Comparison of ENCODE assay signal across 37 cellular contexts in genomic region chr3:61714225-61714624, GRCh38.
A peak's percentile ranks its signal among the peaks of the same experiment; 100 is the strongest.
DNase-seq lines count a peak whose midpoint lies in the region; ATAC-seq, FAIRE-seq and TF ChIP-seq lines count a peak whose summit lies in the region.
"Had no signal": no experiment of that assay in that cellular context is flagged by ENCODE, and none has a peak within 500 bp of the region (broad histone marks: within the 10 kb centered on the region; RNA-seq: fewer than 3 reads in every experiment).

No MANE protein-coding gene starts in this region.

- dilution Hi-C loops in IMR-90 (cut with HindIII; ENCODE audit: low sequenced_read_pairs, unreplicated experiment) = no loop called here

- no peak for TF ChIP-seq CTCF in HEK293 (tag by site-specific recombination; IDR thresholded peaks at IDR 0.05)
- no peak for TF ChIP-seq CTCF in IMR-90 (conservative IDR thresholded peaks at IDR 0.05; ENCODE audit: low read depth, low read length)
- TF ChIP-seq CTCF in WTC11 (IDR thresholded peaks at IDR 0.05) = no peak
- no peak for TF ChIP-seq CTCF in H1 (IDR thresholded peaks at IDR 0.05; ENCODE audit: control extremely low read depth in 1 of 3, insufficient read depth in 1 of 3, low read depth in 1 of 3, low read length in 3 of 3)

- no peak overlapping the region for H2AK9ac ChIP-seq in IMR-90 (replicated peaks; ENCODE audit: low read depth, low read length, poor library complexity)

- peaks cover 17% of the 10 kb centered on the region for H3K9me3 Mint-ChIP-seq in WTC11
- peaks cover 4% of the 10 kb centered on the region for H3K9me3 Mint-ChIP-seq in activated T-helper 1 cell treated with anti-CD3 and anti-CD28 coated beads, Interleukin-12 subunit alpha, Interleukin-12 subunit beta, Interleukin-2, Interleukin-4 antibody, amounts not matched to agents 30 ng/mL and 10 ng/mL and 1 ng/mL, durations not matched to agents 14 hours and 24 hours and 36 hours
- H3K9me3 Mint-ChIP-seq in activated naive CD8-positive, alpha-beta T cell treated with anti-CD3 and anti-CD28 coated beads, Interleukin-2, amount 50 U/mL, for 24 hours = peaks cover 6% of the 10 kb centered on the region

- H3K79me1 ChIP-seq in IMR-90 (ENCODE audit: low read depth in 1 of 2, low read length in 2 of 2) (peaks cover 16 to 47% of the 10 kb centered on the region in 2 experiments), H1 (ENCODE audit: low read depth, low read length) (no peaks in the 10 kb centered on the region; the same call in 1 of the 2 replicates)

- H3K14ac ChIP-seq in IMR-90 (replicated peaks; ENCODE audit: low read depth, low read length) = 0 out of 2 replicates have a peak overlapping the region, but pooled peaks have one; percentile 21
- H3K14ac ChIP-seq in H1 (ENCODE audit: insufficient read length) = no peak overlapping the region

- H3K9ac ChIP-seq in IMR-90 (ENCODE audit: low read depth, low read length) = no peak overlapping the region
- H3K9ac ChIP-seq in H1 (replicated peaks in 1 of 4; ENCODE audit: extremely low read depth in 1 of 4, low read depth in 3 of 4, low read length in 3 of 4) = no peak overlapping the region
- no peak overlapping the region for H3K9ac ChIP-seq in Karpas-422 (ENCODE audit: low read length)
- H3K9ac ChIP-seq: BLaER1; BLaER1 treated with 17β-estradiol and CSF1 and Interleukin-3, amounts not matched to agents 10 nM and 100 nM had no signal

- no peak for TF ChIP-seq EP300 in H1 (IDR thresholded peaks at IDR 0.05; ENCODE audit: borderline replicate concordance in 1 of 2, low read depth in 2 of 2, low read length in 2 of 2)

- H2AK5ac ChIP-seq in IMR-90 (ENCODE audit: low read depth, low read length) = no peak overlapping the region
- no peak overlapping the region for H2AK5ac ChIP-seq in H1 (ENCODE audit: low read depth, low read length)

- TF ChIP-seq POLR2A in IMR-90 (IDR thresholded peaks at IDR 0.05; ENCODE audit: low read depth, low read length) = no peak
- no peak for TF ChIP-seq POLR2A in H1 (IDR thresholded peaks at IDR 0.05; ENCODE audit: control extremely low read depth in 1 of 2, low read depth in 2 of 2, low read length in 2 of 2)

- POLR2A ChIA-PET in HEK293 (lab: Yijun Ruan, JAX) (no interaction called here), IMR-90 (lab: Charles Lee; ENCODE audit: unreplicated experiment) (no interaction called here), WTC11 (lab: Charles Lee) (interaction anchor here (1.0 kb wide), 1 partner anchor 9 kb away, joined by 3 read pairs; no protein-coding TSS in a partner anchor), H1 (lab: Charles Lee; ENCODE audit: partially characterized antibody) (no interaction called here)

- intact Hi-C loops in IMR-90 (cut with micrococcal nuclease) = no loop called here
- intact Hi-C loops in activated T-helper 1 cell treated with anti-CD3 and anti-CD28 coated beads, Interleukin-12 subunit alpha, Interleukin-12 subunit beta, Interleukin-2, Interleukin-4 antibody, amounts not matched to agents 30 ng/mL and 10 ng/mL and 1 ng/mL, durations not matched to agents 14 hours and 24 hours and 36 hours (cut with micrococcal nuclease) = no loop called here

- H4K8ac ChIP-seq in IMR-90 (ENCODE audit: low read depth in 2 of 2, low read length in 2 of 2) = no peak overlapping the region
- H4K8ac ChIP-seq in H1 (ENCODE audit: extremely low read depth, insufficient read depth, low read length) = no peak overlapping the region

- H3K23me2 ChIP-seq in H1 (ENCODE audit: low read depth, low read length) = no peaks in the 10 kb centered on the region

- H3K36me3 Mint-ChIP-seq in WTC11 = peaks cover 11% of the 10 kb centered on the region
- no peaks in the 10 kb centered on the region for H3K36me3 Mint-ChIP-seq in activated T-helper 1 cell treated with anti-CD3 and anti-CD28 coated beads, Interleukin-12 subunit alpha, Interleukin-12 subunit beta, Interleukin-2, Interleukin-4 antibody, amounts not matched to agents 30 ng/mL and 10 ng/mL and 1 ng/mL, durations not matched to agents 14 hours and 24 hours and 36 hours (ENCODE audit: low read depth)
- no peaks in the 10 kb centered on the region for H3K36me3 Mint-ChIP-seq in activated naive CD8-positive, alpha-beta T cell treated with anti-CD3 and anti-CD28 coated beads, Interleukin-2, amount 50 U/mL, for 24 hours (ENCODE audit: low read depth)
- H3K36me3 Mint-ChIP-seq: CD14-positive monocyte; CD4-positive, alpha-beta memory T cell; CD4-positive, CD25-positive, alpha-beta regulatory T cell; CD8-positive, alpha-beta memory T cell; CD8-positive, alpha-beta T cell had no signal

- H3K27me3 ChIP-seq in IMR-90 (ENCODE audit: control insufficient read depth, insufficient read depth, low read length) = no peaks in the 10 kb centered on the region
- no peaks in the 10 kb centered on the region for H3K27me3 ChIP-seq in H1 (replicated peaks in 1 of 4; ENCODE audit: control insufficient read depth in 3 of 4, extremely low read depth in 1 of 4, insufficient read depth in 3 of 4, low read length in 3 of 4)
- no peaks in the 10 kb centered on the region for H3K27me3 ChIP-seq in Karpas-422 (ENCODE audit: low read length)
- H3K27me3 ChIP-seq: BLaER1; BLaER1 treated with 17β-estradiol and CSF1 and Interleukin-3, amounts not matched to agents 10 nM and 100 nM had no signal

- BruUV-seq in IMR-90 (replicated peaks; lab: Mats Ljungman, UMichigan) = no TSS peak

- no peak overlapping the region for H4K91ac ChIP-seq in IMR-90 (ENCODE audit: insufficient read depth, low read depth, low read length)
- peak overlapping the region; percentile 5 for H4K91ac ChIP-seq in H1 (replicated peaks; ENCODE audit: insufficient read length, low read length)

- no peak overlapping the region for H3K56ac ChIP-seq in IMR-90 (ENCODE audit: extremely low read depth, insufficient read depth, low read length)
- H3K56ac ChIP-seq in H1 (replicated peaks; ENCODE audit: insufficient read length, low read depth, low read length) = no peak overlapping the region

- H2BK15ac ChIP-seq in IMR-90 (ENCODE audit: low read depth, low read length) (no peak overlapping the region), H1 (ENCODE audit: low read length) (no peak overlapping the region)

- 0 out of 2 replicates have a peak, but pooled peaks cover 5% of the 10 kb centered on the region for H3K9me1 ChIP-seq in IMR-90 (ENCODE audit: insufficient read depth, low read length)

- H3K23ac ChIP-seq in IMR-90 (ENCODE audit: low read depth, low read length) = no peak overlapping the region
- no peak overlapping the region for H3K23ac ChIP-seq in H1 (ENCODE audit: insufficient read length)

- H2BK20ac ChIP-seq in IMR-90 (ENCODE audit: low read depth, low read length) = no peak overlapping the region
- H2BK20ac ChIP-seq in H1 (ENCODE audit: low read length) = 0 out of 2 replicates have a peak overlapping the region, but pooled peaks have one; percentile 83

- no peaks in the 10 kb centered on the region for H3K27me3 Mint-ChIP-seq in WTC11 (ENCODE audit: low read depth)
- no peaks in the 10 kb centered on the region for H3K27me3 Mint-ChIP-seq in activated T-helper 1 cell treated with anti-CD3 and anti-CD28 coated beads, Interleukin-12 subunit alpha, Interleukin-12 subunit beta, Interleukin-2, Interleukin-4 antibody, amounts not matched to agents 30 ng/mL and 10 ng/mL and 1 ng/mL, durations not matched to agents 14 hours and 24 hours and 36 hours (ENCODE audit: insufficient read depth)
- no peaks in the 10 kb centered on the region for H3K27me3 Mint-ChIP-seq in activated naive CD8-positive, alpha-beta T cell treated with anti-CD3 and anti-CD28 coated beads, Interleukin-2, amount 50 U/mL, for 24 hours
- H3K27me3 Mint-ChIP-seq: B cell; CD4-positive, alpha-beta memory T cell; CD4-positive, alpha-beta T cell; CD4-positive, CD25-positive, alpha-beta regulatory T cell; CD8-positive, alpha-beta memory T cell had no signal

- H2BK5ac ChIP-seq in IMR-90 (ENCODE audit: low read depth, low read length, poor library complexity, severe bottlenecking) (no peak overlapping the region), H1 (ENCODE audit: low read depth, low read length) (peak overlapping the region; percentile 76; the same call in 1 of the 2 replicates)

- H4K20me1 ChIP-seq in IMR-90 (ENCODE audit: insufficient read depth, low read length) (peaks cover 15% of the 10 kb centered on the region), H1 (replicated peaks in 1 of 2; ENCODE audit: control insufficient read depth in 1 of 2, insufficient read depth in 2 of 2, low read length in 2 of 2) (peaks cover 2 to 3% of the 10 kb centered on the region in 2 experiments), Karpas-422 (ENCODE audit: insufficient read depth, low read depth, low read length) (no peaks in the 10 kb centered on the region)
- H4K20me1 ChIP-seq: BLaER1 had no signal

- CTCF ChIA-PET in HEK293 (lab: Yijun Ruan, JAX) = no interaction called here
- CTCF ChIA-PET in IMR-90 (lab: Yijun Ruan, JAX) = no interaction called here
- CTCF ChIA-PET in WTC11 (lab: Charles Lee) = no interaction called here
- CTCF ChIA-PET in H1 (lab: Charles Lee; ENCODE audit: partially characterized antibody) = interaction anchor here (1.3 to 1.6 kb wide), 3 partner anchors 14 to 140 kb away, joined by 3 to 6 read pairs (median 3); no protein-coding TSS in a partner anchor

- no peak overlapping the region for H3K4me2 ChIP-seq in IMR-90 (ENCODE audit: low read depth, low read length)
- no peak overlapping the region for H3K4me2 ChIP-seq in H1 (ENCODE audit: insufficient read depth in 1 of 2, low read depth in 2 of 2, low read length in 2 of 2)
- no peak overlapping the region for H3K4me2 ChIP-seq in Karpas-422 (ENCODE audit: low read depth, low read length, poor library complexity, severe bottlenecking)
- H3K4me2 ChIP-seq: A549; BLaER1; BLaER1 treated with 17β-estradiol and CSF1 and Interleukin-3, amounts not matched to agents 10 nM and 100 nM had no signal

- H3K79me2 ChIP-seq in H1 (ENCODE audit: control insufficient read depth in 1 of 2, insufficient read depth in 2 of 2, low read length in 2 of 2) (peaks cover 6 to 97% of the 10 kb centered on the region in 2 experiments; a peak in 3 of 4 replicates), Karpas-422 (ENCODE audit: low read length) (no peaks in the 10 kb centered on the region)

- no peaks in the 10 kb centered on the region for H3K9me2 ChIP-seq in Karpas-422 (replicated peaks; ENCODE audit: insufficient read depth, low read length)

- TF ChIP-seq RAD21 in IMR-90 (IDR thresholded peaks at IDR 0.05; ENCODE audit: low read length) (no peak), H1 (IDR thresholded peaks at IDR 0.05 in 1 of 2, conservative IDR thresholded peaks at IDR 0.05 in 1 of 2; ENCODE audit: low read depth in 2 of 2, low read length in 2 of 2) (no peak)

- H3K27ac ChIP-seq in HEK293 (ENCODE audit: extremely low read depth, low read depth, low read length) = no peak overlapping the region
- H3K27ac ChIP-seq in IMR-90 (ENCODE audit: insufficient read depth, low read length) = no peak overlapping the region
- H3K27ac ChIP-seq in H1 (ENCODE audit: low read depth, low read length) = no peak overlapping the region
- no peak overlapping the region for H3K27ac ChIP-seq in Karpas-422 (ENCODE audit: low read length)
- H3K27ac ChIP-seq: 22Rv1; A549; BLaER1; BLaER1 treated with 17β-estradiol and CSF1 and Interleukin-3, amounts not matched to agents 10 nM and 100 nM; C4-2B had no signal

- H2BK120ac ChIP-seq in IMR-90 (ENCODE audit: low read depth, low read length) (no peak overlapping the region), H1 (replicated peaks; ENCODE audit: low read depth, low read length) (peak overlapping the region; percentile 69)

- H3K4me1 Mint-ChIP-seq in WTC11 = peaks cover 73% of the 10 kb centered on the region
- no peaks in the 10 kb centered on the region for H3K4me1 Mint-ChIP-seq in activated T-helper 1 cell treated with anti-CD3 and anti-CD28 coated beads, Interleukin-12 subunit alpha, Interleukin-12 subunit beta, Interleukin-2, Interleukin-4 antibody, amounts not matched to agents 30 ng/mL and 10 ng/mL and 1 ng/mL, durations not matched to agents 14 hours and 24 hours and 36 hours (ENCODE audit: low read depth)
- no peaks in the 10 kb centered on the region for H3K4me1 Mint-ChIP-seq in activated naive CD8-positive, alpha-beta T cell treated with anti-CD3 and anti-CD28 coated beads, Interleukin-2, amount 50 U/mL, for 24 hours
- H3K4me1 Mint-ChIP-seq: B cell; CD14-positive monocyte; CD4-positive, alpha-beta memory T cell; CD4-positive, CD25-positive, alpha-beta regulatory T cell; CD8-positive, alpha-beta memory T cell had no signal

- H2BK12ac ChIP-seq in H1 (ENCODE audit: low read depth, low read length) = no peak overlapping the region

- H3K36me3 ChIP-seq in HEK293 (ENCODE audit: control insufficient read depth in 2 of 2, insufficient read depth in 1 of 2, low read length in 2 of 2) = no peaks in the 10 kb centered on the region
- no peaks in the 10 kb centered on the region for H3K36me3 ChIP-seq in IMR-90 (ENCODE audit: control insufficient read depth, insufficient read depth, low read length)
- no peaks in the 10 kb centered on the region for H3K36me3 ChIP-seq in H1 (ENCODE audit: control insufficient read depth in 2 of 4, insufficient read depth in 4 of 4, low read length in 3 of 4)
- no peaks in the 10 kb centered on the region for H3K36me3 ChIP-seq in Karpas-422 (ENCODE audit: insufficient read depth, low read length)
- H3K36me3 ChIP-seq: BE2C; BLaER1; BLaER1 treated with 17β-estradiol and CSF1 and Interleukin-3, amounts not matched to agents 10 nM and 100 nM had no signal

- no peaks in the 10 kb centered on the region; the same call in 1 of the 2 replicates for H3K4me1 ChIP-seq in HEK293 (ENCODE audit: control insufficient read depth, insufficient read depth, low read length)
- no peaks in the 10 kb centered on the region for H3K4me1 ChIP-seq in IMR-90 (ENCODE audit: control insufficient read depth, insufficient read depth, low read length)
- peaks cover 3 to 14% (median 7%) of the 10 kb centered on the region in 4 experiments; a peak in 6 of 7 replicates for H3K4me1 ChIP-seq in H1 (replicated peaks in 1 of 4; ENCODE audit: control insufficient read depth in 3 of 4, insufficient read depth in 4 of 4, low read length in 3 of 4)
- H3K4me1 ChIP-seq in Karpas-422 (ENCODE audit: low read length) = no peaks in the 10 kb centered on the region
- H3K4me1 ChIP-seq: A549, BE2C, BLaER1 had no signal

- H3K4ac ChIP-seq in IMR-90 (ENCODE audit: low read depth, low read length) = no peak overlapping the region
- no peak overlapping the region for H3K4ac ChIP-seq in H1 (replicated peaks; ENCODE audit: insufficient read length, low read depth, low read length)

- peak overlapping the region; percentile 62; the same call in 1 of the 2 replicates for H3K27ac Mint-ChIP-seq in WTC11
- H3K27ac Mint-ChIP-seq in activated T-helper 1 cell treated with anti-CD3 and anti-CD28 coated beads, Interleukin-12 subunit alpha, Interleukin-12 subunit beta, Interleukin-2, Interleukin-4 antibody, amounts not matched to agents 30 ng/mL and 10 ng/mL and 1 ng/mL, durations not matched to agents 14 hours and 24 hours and 36 hours = no peak overlapping the region
- no peak overlapping the region for H3K27ac Mint-ChIP-seq in activated naive CD8-positive, alpha-beta T cell treated with anti-CD3 and anti-CD28 coated beads, Interleukin-2, amount 50 U/mL, for 24 hours
- H3K27ac Mint-ChIP-seq: B cell; CD14-positive monocyte; CD4-positive, alpha-beta memory T cell; CD4-positive, alpha-beta T cell; CD4-positive, CD25-positive, alpha-beta regulatory T cell; CD8-positive, alpha-beta memory T cell; CD8-positive, alpha-beta T cell had no signal

- no peak overlapping the region for H3K4me3 Mint-ChIP-seq in WTC11
- H3K4me3 Mint-ChIP-seq in activated T-helper 1 cell treated with anti-CD3 and anti-CD28 coated beads, Interleukin-12 subunit alpha, Interleukin-12 subunit beta, Interleukin-2, Interleukin-4 antibody, amounts not matched to agents 30 ng/mL and 10 ng/mL and 1 ng/mL, durations not matched to agents 14 hours and 24 hours and 36 hours = no peak overlapping the region
- no peak overlapping the region for H3K4me3 Mint-ChIP-seq in activated naive CD8-positive, alpha-beta T cell treated with anti-CD3 and anti-CD28 coated beads, Interleukin-2, amount 50 U/mL, for 24 hours
- H3K4me3 Mint-ChIP-seq: B cell; CD14-positive monocyte; CD4-positive, alpha-beta memory T cell; CD4-positive, alpha-beta T cell; CD4-positive, CD25-positive, alpha-beta regulatory T cell; CD8-positive, alpha-beta memory T cell; CD8-positive, alpha-beta T cell had no signal

- no peaks in the 10 kb centered on the region for H3K9me3 ChIP-seq in HEK293 (ENCODE audit: control insufficient read depth, insufficient read depth, low read depth, low read length)
- H3K9me3 ChIP-seq in IMR-90 (ENCODE audit: control insufficient read depth, insufficient read depth, low read length) = no peaks in the 10 kb centered on the region
- no peaks in the 10 kb centered on the region for H3K9me3 ChIP-seq in H1 (ENCODE audit: insufficient read depth in 2 of 2, low read depth in 1 of 2, low read length in 1 of 2)
- H3K9me3 ChIP-seq in Karpas-422 (ENCODE audit: low read length) = no peaks in the 10 kb centered on the region
- H3K9me3 ChIP-seq: A549, Caco-2 had no signal

- FAIRE-seq in H1 (lab: Jason Lieb, UNC) = no peak
- FAIRE-seq: A204.1, A549, D721Med had no signal

- H4K5ac ChIP-seq in IMR-90 (ENCODE audit: low read depth, low read length) (no peak overlapping the region), H1 (ENCODE audit: insufficient read length, low read depth, low read length) (no peak overlapping the region)

- H2AFZ ChIP-seq in IMR-90 (replicated peaks; ENCODE audit: low read length, poor library complexity) = no peak overlapping the region
- no peak overlapping the region for H2AFZ ChIP-seq in H1 (ENCODE audit: low read length)
- no peak overlapping the region for H2AFZ ChIP-seq in Karpas-422 (ENCODE audit: low read length)

- 100% methylated on average over 2 of the region's 4 CpGs; no CpG with 5 or more reads in 1 of the 2 experiments for WGBS in IMR-90 (ENCODE audit: extremely low coverage in 2 of 2, insufficient read length in 1 of 2), 2 experiments
- WGBS in H1 (ENCODE audit: extremely low coverage in 1 of 2, insufficient coverage in 1 of 2, insufficient read length in 1 of 2, insufficient replicate concordance in 2 of 2, low coverage in 1 of 2, low lambda C conversion rate in 2 of 2, missing lambda C conversion rate in 1 of 2), 2 experiments = 75% methylated on average over 4 of the region's 4 CpGs; no CpG with 5 or more reads in 1 of the 2 experiments

- H3K18ac ChIP-seq in IMR-90 (ENCODE audit: low read depth, low read length) (no peak overlapping the region), H1 (ENCODE audit: extremely low read depth, low read length) (no peak overlapping the region)

- H3K4me3 ChIP-seq in HEK293 (ENCODE audit: low read depth, low read length) = no peak overlapping the region
- no peak overlapping the region for H3K4me3 ChIP-seq in IMR-90 (ENCODE audit: insufficient read depth, low read depth, low read length)
- H3K4me3 ChIP-seq in H1 (ENCODE audit: extremely low read depth in 1 of 4, insufficient read depth in 2 of 4, low read depth in 3 of 4, low read length in 4 of 4) = no peak overlapping the region
- no peak overlapping the region for H3K4me3 ChIP-seq in Karpas-422 (ENCODE audit: low read length)
- H3K4me3 ChIP-seq: A549; BLaER1; BLaER1 treated with 17β-estradiol and CSF1 and Interleukin-3, amounts not matched to agents 10 nM and 100 nM had no signal

- DNase-seq in IMR-90 (no peak), WTC11 (ENCODE audit: low spot score) (no peak), H1 (ENCODE audit: low read depth in 1 of 2, low spot score in 2 of 2) (no peak), Karpas-422 (no peak)
- DNase-seq in activated T-helper 1 cell treated with anti-CD3 and anti-CD28 coated beads, Interleukin-12 subunit alpha, Interleukin-12 subunit beta, Interleukin-2, Interleukin-4 antibody, amounts not matched to agents 30 ng/mL and 10 ng/mL and 1 ng/mL, durations not matched to agents 14 hours and 24 hours and 36 hours (ENCODE audit: low spot score) = no peak
- DNase-seq in activated naive CD8-positive, alpha-beta T cell treated with anti-CD3 and anti-CD28 coated beads, Interleukin-2, amount 50 U/mL, for 24 hours = no peak
- DNase-seq: 8988T; ACHN; AML-193; BE2C; C1 segment of cervical spinal cord; Caco-2; Calu3; CD4-positive, alpha-beta memory T cell; CD4-positive, alpha-beta T cell; CD4-positive, CD25-positive, alpha-beta regulatory T cell; CD8-positive, alpha-beta memory T cell; CD8-positive, alpha-beta T cell; COR-L47; DMS 273 treated with DMSO at 0.1 percent for 48 hours; DMS153; DMS53; DMS79; DMS79 treated with DMSO at 0.1 percent for 48 hours; DND-41; EL had no signal

- in situ Hi-C loops in IMR-90 (cut with MboI; ENCODE audit: low sequenced_read_pairs) = no loop called here

- ATAC-seq in IMR-90 (ENCODE audit: low read depth) = no peak
- ATAC-seq in WTC11 = no peak
- no peak for ATAC-seq in activated naive CD8-positive, alpha-beta T cell treated with anti-CD3 and anti-CD28 coated beads, Interleukin-2, amount 50 U/mL, for 24 hours
- ATAC-seq in GM21423 (IDR thresholded peaks at IDR 0.05; ENCODE audit: unreplicated experiment) = no peak
- ATAC-seq: A549; CD8-positive, alpha-beta T cell had no signal
